Comparison of ENCODE assay signal across 16 cellular contexts in the genomic region with DNA sequence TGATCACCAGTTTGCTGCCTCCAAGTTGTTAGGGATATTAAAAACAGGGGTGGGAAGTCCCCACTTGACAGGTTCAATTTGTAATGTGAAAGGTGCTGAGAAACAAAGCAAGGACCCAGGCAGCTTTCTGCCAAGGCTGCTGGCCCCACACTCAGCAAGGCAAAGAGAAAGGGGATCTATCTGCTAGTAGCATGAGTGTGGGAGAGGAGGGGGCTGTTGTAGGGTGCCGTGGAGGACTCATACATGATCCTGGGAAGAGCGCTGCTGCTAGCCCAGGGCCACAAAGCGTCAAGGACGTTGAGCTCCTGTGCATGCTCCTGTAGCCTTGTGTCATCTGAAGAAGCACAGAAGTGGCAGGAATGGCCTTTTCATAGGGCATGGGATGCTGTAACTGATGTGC.
"Had no signal": no experiment of that assay in that cellular context is flagged by ENCODE, and none has a peak within 500 bp of the region (broad histone marks: within the 10 kb centered on the region; RNA-seq: fewer than 3 reads in every experiment).

No MANE protein-coding gene starts in this region.

- H3K4me1 ChIP-seq: body of pancreas, left ventricle myocardium inferior, upper lobe of left lung had no signal

- H3K27me3 Mint-ChIP-seq: stimulated activated memory B cell treated with anti-CD40 and anti-IgM and Interleukin-4, amounts not matched to agents 10 μg/mL and 1 μg/mL and 100 μg/mL, for 72 hours had no signal

- H3K36me3 ChIP-seq: left ventricle myocardium inferior, neutrophil, spleen, thoracic aorta, upper lobe of left lung had no signal

- H3K27ac ChIP-seq: body of pancreas, dorsolateral prefrontal cortex, left ventricle myocardium inferior, spleen, thoracic aorta, upper lobe of left lung had no signal

- H3K9me3 ChIP-seq: body of pancreas, neutrophil had no signal

- H3K27ac Mint-ChIP-seq: activated CD4-positive, alpha-beta T cell treated with anti-CD3 and anti-CD28 coated beads for 36 hours; activated T-cell treated with anti-CD3 and anti-CD28 coated beads, Interleukin-2, amount 50 U/mL, for 24 hours; stimulated activated memory B cell treated with anti-CD40 and anti-IgM and Interleukin-4, amounts not matched to agents 10 μg/mL and 1 μg/mL and 100 μg/mL, for 72 hours had no signal

- H3K27me3 ChIP-seq: body of pancreas, dorsolateral prefrontal cortex, neutrophil, spleen, upper lobe of left lung had no signal

- DNase-seq: activated effector memory CD4-positive, alpha-beta T cell treated with anti-CD3 and anti-CD28 coated beads, Interleukin-2, amount 50 U/mL, for 16 hours; activated T-cell treated with anti-CD3 and anti-CD28 coated beads, Interleukin-2, amount 50 U/mL, for 24 hours; body of pancreas; dorsolateral prefrontal cortex; erythroblast; left ventricle myocardium inferior; mammary epithelial cell; midbrain; posterior cingulate gyrus; retina; spleen; upper lobe of left lung had no signal

- H3K4me3 Mint-ChIP-seq: activated CD4-positive, alpha-beta T cell treated with anti-CD3 and anti-CD28 coated beads for 36 hours; stimulated activated memory B cell treated with anti-CD40 and anti-IgM and Interleukin-4, amounts not matched to agents 10 μg/mL and 1 μg/mL and 100 μg/mL, for 72 hours had no signal

- ATAC-seq: body of pancreas; stimulated activated memory B cell treated with anti-CD40 and anti-IgM and Interleukin-4, amounts not matched to agents 10 μg/mL and 1 μg/mL and 100 μg/mL, for 72 hours had no signal

- H3K4me3 ChIP-seq: body of pancreas, dorsolateral prefrontal cortex, left ventricle myocardium inferior, spleen, thoracic aorta, upper lobe of left lung had no signal

- H3K4me1 Mint-ChIP-seq: stimulated activated memory B cell treated with anti-CD40 and anti-IgM and Interleukin-4, amounts not matched to agents 10 μg/mL and 1 μg/mL and 100 μg/mL, for 72 hours had no signal

- H3K36me3 Mint-ChIP-seq: stimulated activated memory B cell treated with anti-CD40 and anti-IgM and Interleukin-4, amounts not matched to agents 10 μg/mL and 1 μg/mL and 100 μg/mL, for 72 hours had no signal
